In genomic region chr11:309558-309855, GRCh38 we compare ENCODE assay signal across 8 cellular contexts. TPM values are rescaled to one million over a fixed set of nuclear protein-coding genes. Genes with fewer than 3 reads are reported as not detected.
A peak's percentile ranks its signal among the peaks of the same experiment; 100 is the strongest.
DNase-seq lines count a peak whose midpoint lies in the region; ATAC-seq and TF ChIP-seq lines count a peak whose summit lies in the region.

No MANE protein-coding gene starts in this region.

- H3K4me1 Mint-ChIP-seq in activated CD4-positive, alpha-beta memory T cell treated with anti-CD3 and anti-CD28 coated beads, Interleukin-2, amount 10 ng/mL, durations not matched to agents 7 days and 5 days: peaks cover 44% of the 10 kb centered on the region

- H3K36me3 Mint-ChIP-seq in activated CD4-positive, alpha-beta memory T cell treated with anti-CD3 and anti-CD28 coated beads, Interleukin-2, amount 10 ng/mL, durations not matched to agents 7 days and 5 days (ENCODE audit: low read depth): peaks cover 38% of the 10 kb centered on the region

- 44 to 65% methylated on average over 2 of the region's 2 CpGs for WGBS in gastroesophageal sphincter (ENCODE audit: low coverage in 1 of 2), 2 donors

- no peaks in the 10 kb centered on the region for H3K27me3 ChIP-seq in gastroesophageal sphincter

- no peak for TF ChIP-seq EP300 in gastroesophageal sphincter (IDR thresholded peaks at IDR 0.05)

- POLR2A ChIA-PET in activated CD4-positive, alpha-beta memory T cell treated with anti-CD3 and anti-CD28 coated beads, Interleukin-2, amount 10 ng/mL, durations not matched to agents 7 days and 5 days (lab: Charles Lee): interaction anchor here (0.8 to 2.2 kb wide), 14 partner anchors 8 to 107 kb away, joined by 3 to 22 read pairs (median 6); partner anchors contain the start of genes BET1L, PGGHG and RIC8A

- ATAC-seq in gastroesophageal sphincter: no peak
- no peak for ATAC-seq in HG03378 (IDR thresholded peaks at IDR 0.05; ENCODE audit: unreplicated experiment)
- ATAC-seq in GM21390 (IDR thresholded peaks at IDR 0.05; ENCODE audit: unreplicated experiment): no peak
- ATAC-seq in GM18861 (IDR thresholded peaks at IDR 0.05; ENCODE audit: unreplicated experiment): no peak

- no peaks in the 10 kb centered on the region for H3K9me3 Mint-ChIP-seq in activated CD4-positive, alpha-beta memory T cell treated with anti-CD3 and anti-CD28 coated beads, Interleukin-2, amount 10 ng/mL, durations not matched to agents 7 days and 5 days

- H3K27ac ChIP-seq in gastroesophageal sphincter: peak overlapping the region in 3 of 4 donors; percentile 81 to 94 (median 87)

- TF ChIP-seq CTCF in GM12865 (IDR thresholded peaks at IDR 0.05; ENCODE audit: insufficient read depth, low read depth, low read length, missing control alignments): no peak
- TF ChIP-seq CTCF in gastroesophageal sphincter (IDR thresholded peaks at IDR 0.05): no peak

- CTCF ChIA-PET in activated CD4-positive, alpha-beta memory T cell treated with anti-CD3 and anti-CD28 coated beads, Interleukin-2, amount 10 ng/mL, durations not matched to agents 7 days and 5 days (lab: Charles Lee): interaction anchor here (1.0 to 1.6 kb wide), 2 partner anchors 8 to 46 kb away, joined by 6 to 7 read pairs; no protein-coding TSS in a partner anchor

- no peaks in the 10 kb centered on the region for H3K27me3 Mint-ChIP-seq in activated CD4-positive, alpha-beta memory T cell treated with anti-CD3 and anti-CD28 coated beads, Interleukin-2, amount 10 ng/mL, durations not matched to agents 7 days and 5 days

- H3K4me3 Mint-ChIP-seq in activated CD4-positive, alpha-beta memory T cell treated with anti-CD3 and anti-CD28 coated beads, Interleukin-2, amount 10 ng/mL, durations not matched to agents 7 days and 5 days: peak overlapping the region; percentile 89

- H3K27ac Mint-ChIP-seq in activated CD4-positive, alpha-beta memory T cell treated with anti-CD3 and anti-CD28 coated beads, Interleukin-2, amount 10 ng/mL, durations not matched to agents 7 days and 5 days: peak overlapping the region; percentile 99

- peaks cover 0 to 70% (median 23%) of the 10 kb centered on the region in 3 donors for H3K4me1 ChIP-seq in gastroesophageal sphincter

- H3K36me3 ChIP-seq in gastroesophageal sphincter: no peaks in the 10 kb centered on the region

- H3K4me3 ChIP-seq in GM12865 (ENCODE audit: low read depth, low read length) (peak overlapping the region; percentile 64), gastroesophageal sphincter (peak overlapping the region; percentile 16 to 58), skeletal muscle cell (ENCODE audit: low read depth, low read length) (peak overlapping the region; percentile 53)

- DNase-seq in GM12865 (ENCODE audit: low read depth) (no peak), skeletal muscle cell (ENCODE audit: low read depth) (no peak), NCI-H1417 (lab: John Stamatoyannopoulos, UW) (no peak)
- DNase-seq in activated CD4-positive, alpha-beta memory T cell treated with anti-CD3 and anti-CD28 coated beads, Interleukin-2, amount 10 ng/mL, durations not matched to agents 7 days and 5 days: no peak

- no peak for TF ChIP-seq POLR2A in gastroesophageal sphincter (IDR thresholded peaks at IDR 0.05)

- no peaks in the 10 kb centered on the region for H3K9me3 ChIP-seq in gastroesophageal sphincter

RNA-seq across cellular contexts. Expression of gene IFITM2, which starts 1.9 kb away (rescaled TPM):
- 1,000 to 10,000 TPM; 1,637 to 1,643 TPM for total RNA-seq in activated CD4-positive, alpha-beta memory T cell treated with anti-CD3 and anti-CD28 coated beads, Interleukin-2, amount 10 ng/mL, durations not matched to agents 7 days and 5 days
- 100 to 1,000 TPM in 3 of 4 donors, 10 to 100 TPM in 1; 89.3 to 183 (median 126) TPM for total RNA-seq in gastroesophageal sphincter

RNA-seq across cellular contexts. Expression of gene IFITM1, which starts 4.3 kb away (rescaled TPM):
- 1,000 to 10,000 TPM; 1,010 to 1,055 TPM for total RNA-seq in activated CD4-positive, alpha-beta memory T cell treated with anti-CD3 and anti-CD28 coated beads, Interleukin-2, amount 10 ng/mL, durations not matched to agents 7 days and 5 days
- total RNA-seq in gastroesophageal sphincter: 100 to 1,000 TPM in 3 of 4 donors, 10 to 100 TPM in 1; 29.9 to 138 (median 112) TPM

RNA-seq across cellular contexts. Expression of gene IFITM5, which starts 10.2 kb away (rescaled TPM):
- total RNA-seq in activated CD4-positive, alpha-beta memory T cell treated with anti-CD3 and anti-CD28 coated beads, Interleukin-2, amount 10 ng/mL, durations not matched to agents 7 days and 5 days: not detected
- total RNA-seq in gastroesophageal sphincter: not detected

RNA-seq across cellular contexts. Expression of gene IFITM3, which starts 11.2 kb away (rescaled TPM):
- total RNA-seq in activated CD4-positive, alpha-beta memory T cell treated with anti-CD3 and anti-CD28 coated beads, Interleukin-2, amount 10 ng/mL, durations not matched to agents 7 days and 5 days: 10 to 100 TPM; 52.3 to 58.8 TPM
- total RNA-seq in gastroesophageal sphincter: 100 to 1,000 TPM; 219 to 467 (median 305) TPM

RNA-seq across cellular contexts. Expression of gene PGGHG, which starts 20.6 kb away (rescaled TPM):
- 100 to 1,000 TPM; 113 to 117 TPM for total RNA-seq in activated CD4-positive, alpha-beta memory T cell treated with anti-CD3 and anti-CD28 coated beads, Interleukin-2, amount 10 ng/mL, durations not matched to agents 7 days and 5 days
- total RNA-seq in gastroesophageal sphincter: 10 to 100 TPM in 2 of 4 donors, 1 to 10 TPM in 2; 8.5 to 35.3 (median 15.5) TPM

Comparison
In these comparisons a context has a peak if more than half of its experiments do, and no peak if none do; other contexts are left out.
1. RNA of gene IFITM2, which starts 1.9 kb away (total RNA-seq): 1,637 to 1,643 TPM in activated CD4-positive, alpha-beta memory T cell treated with anti-CD3 and anti-CD28 coated beads, Interleukin-2, amount 10 ng/mL, durations not matched to agents 7 days and 5 days; 89.3 to 183 TPM in gastroesophageal sphincter; every median in the first group is over 4 times any median in the second.
2. RNA of gene IFITM1, which starts 4.3 kb away (total RNA-seq): 1,010 to 1,055 TPM in activated CD4-positive, alpha-beta memory T cell treated with anti-CD3 and anti-CD28 coated beads, Interleukin-2, amount 10 ng/mL, durations not matched to agents 7 days and 5 days; 29.9 to 138 TPM in gastroesophageal sphincter; every median in the first group is over 4 times any median in the second.
3. Peak in every context shown above with its lines, with median percentiles within 50 percentile points of each other: H3K4me3 ChIP-seq.